8 cellular contexts compared by ENCODE assay signal in genomic region chr19:18223860-18224524, GRCh38. TPM values are rescaled to one million over a fixed set of nuclear protein-coding genes. Genes with fewer than 3 reads are reported as not detected.
DNase-seq lines count a peak whose midpoint lies in the region; ATAC-seq and TF ChIP-seq lines count a peak whose summit lies in the region.

No MANE protein-coding gene starts in this region.

- peak; percentile 6 for ATAC-seq in foreskin keratinocyte
- no peak for ATAC-seq in HG02852 (IDR thresholded peaks at IDR 0.05; ENCODE audit: unreplicated experiment)

- H3K9me3 Mint-ChIP-seq in osteocyte (ENCODE audit: unreplicated experiment): no peaks in the 10 kb centered on the region

- no peak overlapping the region for H3K27ac ChIP-seq in foreskin keratinocyte

- no peaks in the 10 kb centered on the region for H3K36me3 Mint-ChIP-seq in osteocyte (ENCODE audit: unreplicated experiment)

- peak overlapping the region; percentile 79 for H3K4me3 Mint-ChIP-seq in osteocyte (ENCODE audit: unreplicated experiment)

- TF ChIP-seq CTCF in foreskin keratinocyte (conservative IDR thresholded peaks at IDR 0.05) (no peak), osteocyte (IDR thresholded peaks at IDR 0.05) (no peak)

- no peaks in the 10 kb centered on the region for H3K4me1 ChIP-seq in foreskin keratinocyte

- H3K27me3 ChIP-seq in foreskin keratinocyte: peaks cover 44% of the 10 kb centered on the region

- H3K4me1 Mint-ChIP-seq in osteocyte (ENCODE audit: unreplicated experiment): peaks cover 19% of the 10 kb centered on the region

- H3K27me3 Mint-ChIP-seq in osteocyte (ENCODE audit: unreplicated experiment): peaks cover 13% of the 10 kb centered on the region

- DNase-seq in NK-92 treated with Interleukin-12 subunit alpha and Interleukin-12 subunit beta, amount 100 ng/mL, for 24 hours (lab: John Stamatoyannopoulos, UW): peak; percentile 51
- DNase-seq in NK-92 (lab: John Stamatoyannopoulos, UW; ENCODE audit: unreplicated experiment) (no peak), MV-4-11 (lab: John Stamatoyannopoulos, UW) (peak; percentile 77), foreskin keratinocyte (no peak), osteocyte (ENCODE audit: extremely low spot score, unreplicated experiment) (no peak), SHP77 treated with DMSO at 0.1 percent for 48 hours (lab: John Stamatoyannopoulos, UW) (no peak)
- DNase-seq in activated CD8-positive, alpha-beta memory T cell treated with anti-CD3 and anti-CD28 coated beads, Interleukin-2, amount 50 U/mL, for 4 hours: peak; percentile 27

- H3K27ac Mint-ChIP-seq in osteocyte (ENCODE audit: unreplicated experiment): peak overlapping the region; percentile 64

RNA-seq across cellular contexts. Expression of gene PDE4C, which starts 2.2 kb away (rescaled TPM):
- total RNA-seq in foreskin keratinocyte (not detected in 2 replicates), osteocyte (0.21 TPM in 1 of 2 replicates, not detected in the other)
- not detected in 2 replicates for polyA plus RNA-seq in foreskin keratinocyte

RNA-seq across cellular contexts. Expression of gene RAB3A, which starts 20.1 kb away (rescaled TPM):
- 0.68 and 0.85 TPM in 2 replicates for total RNA-seq in foreskin keratinocyte
- polyA plus RNA-seq in foreskin keratinocyte: 0.84 and 1.5 TPM in 2 replicates
- 2.9 and 3.2 TPM in 2 replicates for total RNA-seq in osteocyte

RNA-seq across cellular contexts. Expression of gene MPV17L2, which starts 31.0 kb away (rescaled TPM):
- total RNA-seq in foreskin keratinocyte: 24.5 and 26.9 TPM in 2 replicates
- polyA plus RNA-seq in foreskin keratinocyte: 37.0 and 39.4 TPM in 2 replicates
- 11.6 and 12.7 TPM in 2 replicates for total RNA-seq in osteocyte

RNA-seq across cellular contexts. Expression of gene IQCN, which starts 50.3 kb away (rescaled TPM):
- 0.03 and 0.04 TPM in 2 replicates for total RNA-seq in foreskin keratinocyte
- not detected in 2 replicates for polyA plus RNA-seq in foreskin keratinocyte
- 6.9 and 10.4 TPM in 2 replicates for total RNA-seq in osteocyte

RNA-seq across cellular contexts. Expression of gene IFI30, which starts 50.4 kb away (rescaled TPM):
- total RNA-seq in foreskin keratinocyte (22.0 and 22.7 TPM in 2 replicates), osteocyte (not detected in 2 replicates)
- 31.7 and 32.6 TPM in 2 replicates for polyA plus RNA-seq in foreskin keratinocyte

Comparison
In these comparisons a context has a peak if more than half of its experiments do, and no peak if none do; other contexts are left out.
1. DNase-seq: peak in NK-92 treated with Interleukin-12 subunit alpha and Interleukin-12 subunit beta, amount 100 ng/mL, for 24 hours (single experiment), MV-4-11 (single experiment) and activated CD8-positive, alpha-beta memory T cell treated with anti-CD3 and anti-CD28 coated beads, Interleukin-2, amount 50 U/mL, for 4 hours (single experiment); none in NK-92 (single experiment), foreskin keratinocyte (0 of 2), osteocyte (single experiment) and SHP77 treated with DMSO at 0.1 percent for 48 hours (single experiment).